34 cellular contexts compared by ENCODE assay signal in the genomic region with DNA sequence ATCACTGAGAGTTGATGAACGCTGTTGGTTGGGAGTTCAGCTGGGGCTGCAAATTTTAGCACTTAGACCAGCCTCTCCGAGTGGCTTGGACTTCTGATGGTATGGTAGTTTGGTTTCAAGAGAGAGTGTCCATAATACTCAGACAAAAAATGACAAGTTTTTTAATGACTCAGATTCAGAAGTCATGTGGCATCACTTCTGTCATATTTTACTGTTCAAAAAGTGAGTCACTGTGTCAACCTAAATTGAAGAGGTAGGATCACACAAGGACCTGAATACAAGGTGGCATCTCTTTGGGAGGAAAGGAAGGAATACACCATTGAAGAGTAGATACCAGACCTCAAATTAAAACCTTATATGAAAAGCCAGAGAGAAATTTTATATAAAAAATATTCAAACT.
"Had no signal": no experiment of that assay in that cellular context is flagged by ENCODE, and none has a peak within 500 bp of the region (broad histone marks: within the 10 kb centered on the region; RNA-seq: fewer than 3 reads in every experiment).

No MANE protein-coding gene starts in this region.

- DNase-seq: activated B cell treated with CpG ODN at 0.5 μM for 24 hours; activated CD4-positive, alpha-beta memory T cell treated with anti-CD3 and anti-CD28 coated beads for 36 hours; activated CD4-positive, alpha-beta T cell treated with anti-CD3 and anti-CD28 coated beads for 4 hours; activated CD4-positive, alpha-beta T cell treated with anti-CD3 and anti-CD28 coated beads, Interleukin-2, amount 10 ng/mL, durations not matched to agents 24 days and 14 days; activated CD4-positive, alpha-beta T cell treated with anti-CD3 and anti-CD28 coated beads, Interleukin-2, amount 50 U/mL, for 1 hour; activated CD4-positive, alpha-beta T cell treated with anti-CD3 and anti-CD28 coated beads, Interleukin-2, amount 50 U/mL, for 4 hours; activated CD4-positive, CD25-positive, alpha-beta regulatory T cell treated with anti-CD3 and anti-CD28 coated beads, Interleukin-2, amount 50 U/mL, for 72 hours; activated CD8-positive, alpha-beta memory T cell treated with anti-CD3 and anti-CD28 coated beads, Interleukin-2, amount 50 U/mL, for 4 hours; activated CD8-positive, alpha-beta T cell treated with anti-CD3 and anti-CD28 coated beads for 36 hours; activated effector memory CD4-positive, alpha-beta T cell treated with anti-CD3 and anti-CD28 coated beads, Interleukin-2, amount 50 U/mL, for 16 hours; activated gamma-delta T cell treated with Interleukin-2 at 50 U/mL for 16 hours; activated naive CD4-positive, alpha-beta T cell; activated naive CD4-positive, alpha-beta T cell treated with anti-CD3 and anti-CD28 coated beads for 36 hours; activated naive CD4-positive, alpha-beta T cell treated with anti-CD3 and anti-CD28 coated beads, Interleukin-2, amount 50 U/mL, for 16 hours; activated naive CD8-positive, alpha-beta T cell treated with anti-CD3 and anti-CD28 coated beads for 36 hours; activated T-cell treated with anti-CD3 and anti-CD28 coated beads for 4 hours; activated T-cell treated with anti-CD3 and anti-CD28 coated beads, Interleukin-2, amount 50 U/mL, for 1 hour; activated T-cell treated with anti-CD3 and anti-CD28 coated beads, Interleukin-2, amount 50 U/mL, for 4 hours; activated T-cell treated with anti-CD3 and anti-CD28 coated beads, Interleukin-2, amount 50 U/mL, for 72 hours; adrenal gland; amniotic stem cell; aorta; body of pancreas; brain microvascular endothelial cell; caudate nucleus; cerebellar nuclear complex; T-helper 1 cell; T-helper 2 cell; T-helper 9 cell had no signal

- H3K36me3 ChIP-seq: adrenal gland, brain microvascular endothelial cell, breast epithelium, cardiac muscle cell had no signal

- ATAC-seq: activated CD8-positive, alpha-beta T cell treated with anti-CD3 and anti-CD28 coated beads for 36 hours; activated naive CD4-positive, alpha-beta T cell treated with anti-CD3 and anti-CD28 coated beads, Interleukin-2, amount 50 U/mL, for 72 hours; activated T-cell treated with anti-CD3 and anti-CD28 coated beads, Interleukin-2, amount 50 U/mL, for 4 hours; activated T-helper 17 cell treated with anti-CD3 and anti-CD28 coated beads, Interleukin-2, amount 50 U/mL, for 72 hours; body of pancreas had no signal

- H3K4me3 ChIP-seq: adrenal gland, body of pancreas, breast epithelium, cardiac muscle cell had no signal

- H3K9me3 ChIP-seq: adrenal gland, body of pancreas, breast epithelium had no signal

- H3K27ac ChIP-seq: adrenal gland, body of pancreas, brain microvascular endothelial cell, breast epithelium, cardiac muscle cell, VCaP had no signal
